ENCODE assay signal across 10 cellular contexts in genomic region chr20:57400821-57401564, GRCh38. TPM values are rescaled to one million over a fixed set of nuclear protein-coding genes. Genes with fewer than 3 reads are reported as not detected.
A peak's percentile ranks its signal among the peaks of the same experiment; 100 is the strongest.
DNase-seq lines count a peak whose midpoint lies in the region; ATAC-seq and TF ChIP-seq lines count a peak whose summit lies in the region.
"Had no signal": no experiment of that assay in that cellular context is flagged by ENCODE, and none has a peak within 500 bp of the region (broad histone marks: within the 10 kb centered on the region; RNA-seq: fewer than 3 reads in every experiment).

No MANE protein-coding gene starts in this region.

- H3K36me3 ChIP-seq in heart right ventricle, result peaks cover 0 to 84% (median 24%) of the 10 kb centered on the region in 9 donors
- H3K36me3 ChIP-seq in esophagus muscularis mucosa, result peaks cover 11 to 76% (median 65%) of the 10 kb centered on the region in 4 donors
- peaks cover 63% of the 10 kb centered on the region for H3K36me3 ChIP-seq in MG63

- no peak overlapping the region for H3K27ac ChIP-seq in heart right ventricle
- peak overlapping the region; percentile 93 to 95 (median 94) for H3K27ac ChIP-seq in esophagus muscularis mucosa (replicated peaks in 1 of 4)

- intact Hi-C loops in Right ventricle myocardium inferior (cut with DNase I), result no loop called here
- intact Hi-C loops in heart right ventricle (cut with DNase I), result no loop called here
- intact Hi-C loops in esophagus muscularis mucosa (cut with DNase I), result no loop called here

- H3K4me1 ChIP-seq in heart right ventricle (peaks cover 18 to 69% (median 63%) of the 10 kb centered on the region in 9 donors), esophagus muscularis mucosa (peaks cover 69 to 100% (median 100%) of the 10 kb centered on the region in 4 donors)

- TF ChIP-seq POLR2A in NB4 (IDR thresholded peaks at IDR 0.05; ENCODE audit: extremely low read depth, insufficient read length) (no peak), esophagus muscularis mucosa (IDR thresholded peaks at IDR 0.05; ENCODE audit: low read depth) (no peak)

- H3K4me1 Mint-ChIP-seq in stimulated activated naive CD8-positive, alpha-beta T cell treated with anti-CD3 and anti-CD28 coated beads, Interleukin-15, Interleukin-2, amounts not matched to agents 100 ng/mL and 50 ng/mL, for 24 hours (ENCODE audit: low read depth), result peaks cover 76% of the 10 kb centered on the region
- peaks cover 4% of the 10 kb centered on the region for H3K4me1 Mint-ChIP-seq in endothelial cell (ENCODE audit: unreplicated experiment)

- H3K4me3 ChIP-seq in heart right ventricle, result no peak overlapping the region
- no peak overlapping the region for H3K4me3 ChIP-seq in NB4 (ENCODE audit: low read depth, low read length)
- no peak overlapping the region for H3K4me3 ChIP-seq in esophagus muscularis mucosa
- no peak overlapping the region for H3K4me3 ChIP-seq in MG63

- peaks cover 73% of the 10 kb centered on the region for H3K36me3 Mint-ChIP-seq in stimulated activated naive CD8-positive, alpha-beta T cell treated with anti-CD3 and anti-CD28 coated beads, Interleukin-15, Interleukin-2, amounts not matched to agents 100 ng/mL and 50 ng/mL, for 24 hours (ENCODE audit: low read depth)
- peaks cover 18% of the 10 kb centered on the region for H3K36me3 Mint-ChIP-seq in endothelial cell (ENCODE audit: low read depth, unreplicated experiment)

- DNase-seq in Right ventricle myocardium inferior (ENCODE audit: missing footprints) (peak; percentile 50), heart right ventricle (no peak), NB4 (ENCODE audit: low read depth) (peak; percentile 87), esophagus muscularis mucosa (ENCODE audit: extremely low spot score) (no peak), endothelial cell (ENCODE audit: low spot score) (no peak), MG63 (no peak)
- DNase-seq: anterior cingulate cortex, NCI-H187 had no signal

- ATAC-seq in Right ventricle myocardium inferior (no peak), heart right ventricle (no peak), GM21717 (IDR thresholded peaks at IDR 0.05; ENCODE audit: unreplicated experiment) (no peak)

- no peaks in the 10 kb centered on the region for H3K9me3 Mint-ChIP-seq in stimulated activated naive CD8-positive, alpha-beta T cell treated with anti-CD3 and anti-CD28 coated beads, Interleukin-15, Interleukin-2, amounts not matched to agents 100 ng/mL and 50 ng/mL, for 24 hours
- no peaks in the 10 kb centered on the region for H3K9me3 Mint-ChIP-seq in endothelial cell (ENCODE audit: unreplicated experiment)

- no peak for TF ChIP-seq EP300 in esophagus muscularis mucosa (IDR thresholded peaks at IDR 0.05)

- no peaks in the 10 kb centered on the region for H3K27me3 Mint-ChIP-seq in stimulated activated naive CD8-positive, alpha-beta T cell treated with anti-CD3 and anti-CD28 coated beads, Interleukin-15, Interleukin-2, amounts not matched to agents 100 ng/mL and 50 ng/mL, for 24 hours
- H3K27me3 Mint-ChIP-seq in endothelial cell (ENCODE audit: unreplicated experiment), result peaks cover 8% of the 10 kb centered on the region

- H3K9me3 ChIP-seq in heart right ventricle, result no peaks in the 10 kb centered on the region
- H3K9me3 ChIP-seq in esophagus muscularis mucosa, result no peaks in the 10 kb centered on the region
- no peaks in the 10 kb centered on the region for H3K9me3 ChIP-seq in MG63

- TF ChIP-seq CTCF in heart right ventricle (IDR thresholded peaks at IDR 0.05), result no peak
- TF ChIP-seq CTCF in NB4 (IDR thresholded peaks at IDR 0.05; ENCODE audit: low read depth, low read length), result no peak
- TF ChIP-seq CTCF in esophagus muscularis mucosa (IDR thresholded peaks at IDR 0.05), result no peak
- TF ChIP-seq CTCF in endothelial cell (IDR thresholded peaks at IDR 0.05; ENCODE audit: unreplicated experiment), result no peak

- 71 to 73% methylated on average over 21 of the region's 21 CpGs for WGBS in heart right ventricle, 2 donors
- WGBS in esophagus muscularis mucosa, result 42% methylated on average over 12 of the region's 21 CpGs

- peak overlapping the region; percentile 94 for H3K27ac Mint-ChIP-seq in stimulated activated naive CD8-positive, alpha-beta T cell treated with anti-CD3 and anti-CD28 coated beads, Interleukin-15, Interleukin-2, amounts not matched to agents 100 ng/mL and 50 ng/mL, for 24 hours
- H3K27ac Mint-ChIP-seq in endothelial cell (ENCODE audit: unreplicated experiment), result no peak overlapping the region

- H3K27me3 ChIP-seq in heart right ventricle (no peaks in the 10 kb centered on the region), esophagus muscularis mucosa (no peaks in the 10 kb centered on the region), MG63 (no peaks in the 10 kb centered on the region)

- peak overlapping the region; percentile 86 for H3K4me3 Mint-ChIP-seq in stimulated activated naive CD8-positive, alpha-beta T cell treated with anti-CD3 and anti-CD28 coated beads, Interleukin-15, Interleukin-2, amounts not matched to agents 100 ng/mL and 50 ng/mL, for 24 hours
- H3K4me3 Mint-ChIP-seq in endothelial cell (ENCODE audit: unreplicated experiment), result no peak overlapping the region

RNA-seq across cellular contexts. Expression of gene RBM38, which starts 9.8 kb away (rescaled TPM):
- total RNA-seq in Right ventricle myocardium inferior, result 89.6 TPM
- total RNA-seq in heart right ventricle, result 100 to 1,000 TPM in 1 of 10 donors, 10 to 100 TPM in 9; 35.5 to 119 (median 50.2) TPM
- polyA plus RNA-seq in heart right ventricle, result 100 to 1,000 TPM in 1 of 2 donors, 10 to 100 TPM in 1; 47.6 to 104 TPM
- total RNA-seq in esophagus muscularis mucosa, result 100 to 1,000 TPM in 2 of 4 donors, 10 to 100 TPM in 2; 67.6 to 203 (median 139) TPM
- 23.6 TPM for total RNA-seq in endothelial cell (ENCODE audit: unreplicated experiment)
- 50.0 and 51.2 TPM in 2 replicates for total RNA-seq in MG63 (2014; rRNA removed; shearing (Covaris generic); ENCODE audit: low replicate concordance)

RNA-seq across cellular contexts. Expression of gene RAE1, which starts 49.9 kb away (rescaled TPM):
- 14.6 TPM for total RNA-seq in Right ventricle myocardium inferior
- total RNA-seq in heart right ventricle, result 10 to 100 TPM; 11.8 to 19.9 (median 15.5) TPM
- polyA plus RNA-seq in heart right ventricle, result 10 to 100 TPM in 1 of 2 donors, 1 to 10 TPM in 1; 6.2 to 18.9 TPM
- 10 to 100 TPM; 15.0 to 24.1 (median 21.5) TPM for total RNA-seq in esophagus muscularis mucosa
- total RNA-seq in endothelial cell (ENCODE audit: unreplicated experiment), result 32.1 TPM
- total RNA-seq in MG63 (2014; rRNA removed; shearing (Covaris generic); ENCODE audit: low replicate concordance), result 74.3 and 85.5 TPM in 2 replicates

Comparison
In these comparisons a context has a peak if more than half of its experiments do, and no peak if none do; other contexts are left out.
1. DNase-seq: peak in Right ventricle myocardium inferior (single experiment) and NB4 (single experiment); none in heart right ventricle (0 of 2), esophagus muscularis mucosa (single experiment), endothelial cell (single experiment) and MG63 (single experiment).
2. H3K27ac ChIP-seq: peak in esophagus muscularis mucosa (4 of 4); none in heart right ventricle (0 of 10).